In the genomic region with DNA sequence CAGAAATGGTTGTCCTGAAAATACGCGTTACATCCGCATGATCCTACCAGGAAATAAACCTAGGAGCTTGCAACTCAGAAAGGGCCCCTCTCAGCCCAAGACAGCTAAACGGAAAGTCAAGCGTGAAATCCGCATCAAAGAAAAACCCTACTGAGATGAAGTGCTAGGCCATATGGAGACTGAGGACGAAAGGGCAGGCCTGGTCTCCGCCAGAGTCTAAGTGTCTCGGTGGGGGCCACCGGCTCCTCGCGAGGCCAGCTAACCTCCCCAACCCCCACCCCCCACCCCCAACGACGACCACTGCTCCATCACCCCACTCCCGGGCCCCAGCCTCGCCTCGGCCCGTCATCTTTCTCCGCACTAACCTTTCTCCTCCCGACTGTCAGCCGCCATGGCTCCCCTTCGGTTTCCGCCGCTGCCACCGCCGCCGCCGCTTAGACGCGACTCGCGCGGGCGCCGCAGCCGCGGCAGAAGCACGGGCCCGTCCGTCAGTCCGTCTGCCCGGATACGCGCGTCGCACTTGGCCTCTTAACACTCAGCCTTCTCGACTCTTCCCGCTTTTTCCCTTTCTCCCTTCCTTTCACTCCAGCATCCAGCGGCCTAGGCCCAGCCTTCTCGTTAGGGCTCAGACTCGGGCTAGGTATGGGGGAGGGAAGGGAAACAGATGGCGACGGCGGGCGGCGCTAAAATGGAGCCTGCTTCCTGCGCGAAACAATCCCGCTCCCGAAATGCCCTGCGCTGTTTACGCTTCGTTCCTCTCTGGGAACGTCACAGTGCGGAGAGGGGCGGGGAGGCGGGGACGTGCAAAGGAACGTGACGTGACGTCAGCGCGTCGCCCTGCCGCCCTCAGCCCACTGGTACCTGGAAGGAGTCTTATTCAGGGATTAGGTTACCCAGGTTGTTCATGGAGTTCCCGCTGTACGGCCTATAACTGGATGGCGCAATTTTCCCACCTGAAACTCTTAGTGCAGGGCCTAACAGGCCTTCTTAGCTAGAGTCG, we compare ENCODE assay signal across 1 cellular context.
TF ChIP-seq lines count a peak whose summit lies in the region.

A gene (minus strand): TSS at position 730 of the 1,000 bp plus-strand sequence. CDS start 337 bp downstream, at position 393.

TF ChIP-seq in HepG2, 621 proteins besides CTCF, POLR2A, EP300 and RAD21 (continued from another document and continues in another):
- TF ChIP-seq, protein P1, sequence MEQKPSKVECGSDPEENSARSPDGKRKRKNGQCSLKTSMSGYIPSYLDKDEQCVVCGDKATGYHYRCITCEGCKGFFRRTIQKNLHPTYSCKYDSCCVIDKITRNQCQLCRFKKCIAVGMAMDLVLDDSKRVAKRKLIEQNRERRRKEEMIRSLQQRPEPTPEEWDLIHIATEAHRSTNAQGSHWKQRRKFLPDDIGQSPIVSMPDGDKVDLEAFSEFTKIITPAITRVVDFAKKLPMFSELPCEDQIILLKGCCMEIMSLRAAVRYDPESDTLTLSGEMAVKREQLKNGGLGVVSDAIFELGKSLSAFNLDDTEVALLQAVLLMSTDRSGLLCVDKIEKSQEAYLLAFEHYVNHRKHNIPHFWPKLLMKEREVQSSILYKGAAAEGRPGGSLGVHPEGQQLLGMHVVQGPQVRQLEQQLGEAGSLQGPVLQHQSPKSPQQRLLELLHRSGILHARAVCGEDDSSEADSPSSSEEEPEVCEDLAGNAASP (CRISPR knock-in tag; IDR thresholded peaks at IDR 0.05; ENCODE audit: borderline replicate concordance), result peak; percentile 14; the same call in 1 of the 2 replicates
- no peak for TF ChIP-seq ZNF335 (CRISPR knock-in tag; IDR thresholded peaks at IDR 0.05)
- TF ChIP-seq FOXA3 (CRISPR knock-in tag; IDR thresholded peaks at IDR 0.05), result peak; percentile 98
- TF ChIP-seq GFI1 (CRISPR knock-in tag; IDR thresholded peaks at IDR 0.05; ENCODE audit: borderline replicate concordance), result peak; percentile 78
- TF ChIP-seq CREB1 (IDR thresholded peaks at IDR 0.05), result peak; percentile 99
- TF ChIP-seq CREB1 (CRISPR knock-in tag; IDR thresholded peaks at IDR 0.05), result peak; percentile 98
- no peak; the same call in 1 of the 2 replicates for TF ChIP-seq ZNF614 (CRISPR knock-in tag; IDR thresholded peaks at IDR 0.05; ENCODE audit: borderline replicate concordance)
- TF ChIP-seq PAWR (CRISPR knock-in tag; IDR thresholded peaks at IDR 0.05; ENCODE audit: borderline replicate concordance), result 0 out of 2 replicates have a peak, but pooled peaks have one; percentile 31
- no peak for TF ChIP-seq NCOA5 (CRISPR knock-in tag; IDR thresholded peaks at IDR 0.05)
- TF ChIP-seq, protein P2, sequence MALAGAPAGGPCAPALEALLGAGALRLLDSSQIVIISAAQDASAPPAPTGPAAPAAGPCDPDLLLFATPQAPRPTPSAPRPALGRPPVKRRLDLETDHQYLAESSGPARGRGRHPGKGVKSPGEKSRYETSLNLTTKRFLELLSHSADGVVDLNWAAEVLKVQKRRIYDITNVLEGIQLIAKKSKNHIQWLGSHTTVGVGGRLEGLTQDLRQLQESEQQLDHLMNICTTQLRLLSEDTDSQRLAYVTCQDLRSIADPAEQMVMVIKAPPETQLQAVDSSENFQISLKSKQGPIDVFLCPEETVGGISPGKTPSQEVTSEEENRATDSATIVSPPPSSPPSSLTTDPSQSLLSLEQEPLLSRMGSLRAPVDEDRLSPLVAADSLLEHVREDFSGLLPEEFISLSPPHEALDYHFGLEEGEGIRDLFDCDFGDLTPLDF (CRISPR knock-in tag; IDR thresholded peaks at IDR 0.05), result peak; percentile 73; the same call in 1 of the 2 replicates
- TF ChIP-seq ZNF7 (CRISPR knock-in tag; IDR thresholded peaks at IDR 0.05), result no peak
- TF ChIP-seq, protein P3, sequence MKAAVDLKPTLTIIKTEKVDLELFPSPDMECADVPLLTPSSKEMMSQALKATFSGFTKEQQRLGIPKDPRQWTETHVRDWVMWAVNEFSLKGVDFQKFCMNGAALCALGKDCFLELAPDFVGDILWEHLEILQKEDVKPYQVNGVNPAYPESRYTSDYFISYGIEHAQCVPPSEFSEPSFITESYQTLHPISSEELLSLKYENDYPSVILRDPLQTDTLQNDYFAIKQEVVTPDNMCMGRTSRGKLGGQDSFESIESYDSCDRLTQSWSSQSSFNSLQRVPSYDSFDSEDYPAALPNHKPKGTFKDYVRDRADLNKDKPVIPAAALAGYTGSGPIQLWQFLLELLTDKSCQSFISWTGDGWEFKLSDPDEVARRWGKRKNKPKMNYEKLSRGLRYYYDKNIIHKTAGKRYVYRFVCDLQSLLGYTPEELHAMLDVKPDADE (CRISPR knock-in tag; IDR thresholded peaks at IDR 0.05), result no peak
- no peak for TF ChIP-seq ELF4 (CRISPR knock-in tag; IDR thresholded peaks at IDR 0.05; ENCODE audit: borderline replicate concordance)
- no peak for TF ChIP-seq ZNF83 (CRISPR knock-in tag; IDR thresholded peaks at IDR 0.05; ENCODE audit: borderline replicate concordance)
- TF ChIP-seq, protein P4, sequence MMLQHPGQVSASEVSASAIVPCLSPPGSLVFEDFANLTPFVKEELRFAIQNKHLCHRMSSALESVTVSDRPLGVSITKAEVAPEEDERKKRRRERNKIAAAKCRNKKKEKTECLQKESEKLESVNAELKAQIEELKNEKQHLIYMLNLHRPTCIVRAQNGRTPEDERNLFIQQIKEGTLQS (CRISPR knock-in tag; IDR thresholded peaks at IDR 0.05), result no peak
- peak; percentile 87; the same call in 1 of the 2 replicates for TF ChIP-seq ZNF891 (CRISPR knock-in tag; IDR thresholded peaks at IDR 0.05)
- TF ChIP-seq ZFP36L2 (CRISPR knock-in tag; IDR thresholded peaks at IDR 0.05), result no peak
- TF ChIP-seq DPF2 (CRISPR knock-in tag; IDR thresholded peaks at IDR 0.05; ENCODE audit: borderline replicate concordance, low read depth), result peak; percentile 74; the same call in 1 of the 2 replicates
- TF ChIP-seq NFKBIZ (CRISPR knock-in tag; IDR thresholded peaks at IDR 0.05), result no peak
- peak; percentile 72; the same call in 1 of the 2 replicates for TF ChIP-seq ZSCAN31 (CRISPR knock-in tag; IDR thresholded peaks at IDR 0.05; ENCODE audit: low read depth)
- no peak for TF ChIP-seq NFATC3 (CRISPR knock-in tag; IDR thresholded peaks at IDR 0.05)
- TF ChIP-seq ZSCAN22 (CRISPR knock-in tag; IDR thresholded peaks at IDR 0.05), result 0 out of 2 replicates have a peak, but pooled peaks have one; percentile 56
- TF ChIP-seq, protein P5, sequence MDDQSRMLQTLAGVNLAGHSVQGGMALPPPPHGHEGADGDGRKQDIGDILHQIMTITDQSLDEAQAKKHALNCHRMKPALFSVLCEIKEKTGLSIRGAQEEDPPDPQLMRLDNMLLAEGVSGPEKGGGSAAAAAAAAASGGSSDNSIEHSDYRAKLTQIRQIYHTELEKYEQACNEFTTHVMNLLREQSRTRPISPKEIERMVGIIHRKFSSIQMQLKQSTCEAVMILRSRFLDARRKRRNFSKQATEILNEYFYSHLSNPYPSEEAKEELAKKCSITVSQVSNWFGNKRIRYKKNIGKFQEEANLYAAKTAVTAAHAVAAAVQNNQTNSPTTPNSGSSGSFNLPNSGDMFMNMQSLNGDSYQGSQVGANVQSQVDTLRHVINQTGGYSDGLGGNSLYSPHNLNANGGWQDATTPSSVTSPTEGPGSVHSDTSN (CRISPR knock-in tag; IDR thresholded peaks at IDR 0.05; ENCODE audit: borderline replicate concordance), result no peak
- TF ChIP-seq DMAP1 (CRISPR knock-in tag; IDR thresholded peaks at IDR 0.05), result peak; percentile 90
- TF ChIP-seq SMAD1 (CRISPR knock-in tag; IDR thresholded peaks at IDR 0.05; ENCODE audit: borderline replicate concordance, low read depth), result no peak
- TF ChIP-seq ZNF570 (CRISPR knock-in tag; IDR thresholded peaks at IDR 0.05; ENCODE audit: borderline replicate concordance), result 0 out of 2 replicates have a peak, but pooled peaks have one; percentile 86
- peak; percentile 68 for TF ChIP-seq TOPORS (CRISPR knock-in tag; IDR thresholded peaks at IDR 0.05)
- TF ChIP-seq, protein P6, sequence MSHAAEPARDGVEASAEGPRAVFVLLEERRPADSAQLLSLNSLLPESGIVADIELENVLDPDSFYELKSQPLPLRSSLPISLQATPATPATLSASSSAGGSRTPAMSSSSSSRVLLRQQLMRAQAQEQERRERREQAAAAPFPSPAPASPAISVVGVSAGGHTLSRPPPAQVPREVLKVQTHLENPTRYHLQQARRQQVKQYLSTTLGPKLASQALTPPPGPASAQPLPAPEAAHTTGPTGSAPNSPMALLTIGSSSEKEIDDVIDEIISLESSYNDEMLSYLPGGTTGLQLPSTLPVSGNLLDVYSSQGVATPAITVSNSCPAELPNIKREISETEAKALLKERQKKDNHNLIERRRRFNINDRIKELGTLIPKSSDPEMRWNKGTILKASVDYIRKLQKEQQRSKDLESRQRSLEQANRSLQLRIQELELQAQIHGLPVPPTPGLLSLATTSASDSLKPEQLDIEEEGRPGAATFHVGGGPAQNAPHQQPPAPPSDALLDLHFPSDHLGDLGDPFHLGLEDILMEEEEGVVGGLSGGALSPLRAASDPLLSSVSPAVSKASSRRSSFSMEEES (CRISPR knock-in tag; IDR thresholded peaks at IDR 0.05), result peak; percentile 57; the same call in 1 of the 2 replicates
- TF ChIP-seq HNRNPH1 (optimal IDR thresholded peaks at IDR 0.05; ENCODE audit: low read depth, low read length), result peak; percentile 54
- peak; percentile 59; the same call in 1 of the 2 replicates for TF ChIP-seq NFRKB (IDR thresholded peaks at IDR 0.05)
- TF ChIP-seq, protein P7, sequence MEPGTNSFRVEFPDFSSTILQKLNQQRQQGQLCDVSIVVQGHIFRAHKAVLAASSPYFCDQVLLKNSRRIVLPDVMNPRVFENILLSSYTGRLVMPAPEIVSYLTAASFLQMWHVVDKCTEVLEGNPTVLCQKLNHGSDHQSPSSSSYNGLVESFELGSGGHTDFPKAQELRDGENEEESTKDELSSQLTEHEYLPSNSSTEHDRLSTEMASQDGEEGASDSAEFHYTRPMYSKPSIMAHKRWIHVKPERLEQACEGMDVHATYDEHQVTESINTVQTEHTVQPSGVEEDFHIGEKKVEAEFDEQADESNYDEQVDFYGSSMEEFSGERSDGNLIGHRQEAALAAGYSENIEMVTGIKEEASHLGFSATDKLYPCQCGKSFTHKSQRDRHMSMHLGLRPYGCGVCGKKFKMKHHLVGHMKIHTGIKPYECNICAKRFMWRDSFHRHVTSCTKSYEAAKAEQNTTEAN (CRISPR knock-in tag; conservative IDR thresholded peaks at IDR 0.05), result no peak
- TF ChIP-seq HNF4G (IDR thresholded peaks at IDR 0.05; ENCODE audit: borderline replicate concordance, low read depth, low read length), result no peak
- TF ChIP-seq HNF4G (CRISPR knock-in tag; IDR thresholded peaks at IDR 0.05; ENCODE audit: borderline replicate concordance, low read depth), result peak; percentile 54; the same call in 1 of the 2 replicates
- no peak; the same call in 1 of the 2 replicates for TF ChIP-seq SOX13 (IDR thresholded peaks at IDR 0.05)
- peak in 1 of 2 experiments; percentile 63; a peak in 1 of 4 replicates for TF ChIP-seq SOX13 (CRISPR knock-in tag; conservative IDR thresholded peaks at IDR 0.05 in 1 of 2, IDR thresholded peaks at IDR 0.05 in 1 of 2)
- no peak for TF ChIP-seq FLYWCH1 (CRISPR knock-in tag; IDR thresholded peaks at IDR 0.05)
- TF ChIP-seq, protein P8, sequence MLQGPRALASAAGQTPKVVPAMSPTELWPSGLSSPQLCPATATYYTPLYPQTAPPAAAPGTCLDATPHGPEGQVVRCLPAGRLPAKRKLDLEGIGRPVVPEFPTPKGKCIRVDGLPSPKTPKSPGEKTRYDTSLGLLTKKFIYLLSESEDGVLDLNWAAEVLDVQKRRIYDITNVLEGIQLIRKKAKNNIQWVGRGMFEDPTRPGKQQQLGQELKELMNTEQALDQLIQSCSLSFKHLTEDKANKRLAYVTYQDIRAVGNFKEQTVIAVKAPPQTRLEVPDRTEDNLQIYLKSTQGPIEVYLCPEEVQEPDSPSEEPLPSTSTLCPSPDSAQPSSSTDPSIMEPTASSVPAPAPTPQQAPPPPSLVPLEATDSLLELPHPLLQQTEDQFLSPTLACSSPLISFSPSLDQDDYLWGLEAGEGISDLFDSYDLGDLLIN (CRISPR knock-in tag; IDR thresholded peaks at IDR 0.05; ENCODE audit: borderline replicate concordance), result no peak
- no peak for TF ChIP-seq ZNF703 (CRISPR knock-in tag; IDR thresholded peaks at IDR 0.05; ENCODE audit: borderline replicate concordance)
- TF ChIP-seq, protein P9, sequence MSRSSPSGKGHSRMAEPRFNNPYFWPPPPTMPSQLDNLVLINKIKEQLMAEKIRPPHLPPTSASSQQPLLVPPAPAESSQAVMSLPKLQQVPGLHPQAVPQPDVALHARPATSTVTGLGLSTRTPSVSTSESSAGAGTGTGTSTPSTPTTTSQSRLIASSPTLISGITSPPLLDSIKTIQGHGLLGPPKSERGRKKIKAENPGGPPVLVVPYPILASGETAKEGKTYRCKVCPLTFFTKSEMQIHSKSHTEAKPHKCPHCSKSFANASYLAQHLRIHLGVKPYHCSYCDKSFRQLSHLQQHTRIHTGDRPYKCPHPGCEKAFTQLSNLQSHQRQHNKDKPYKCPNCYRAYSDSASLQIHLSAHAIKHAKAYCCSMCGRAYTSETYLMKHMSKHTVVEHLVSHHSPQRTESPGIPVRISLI (CRISPR knock-in tag; IDR thresholded peaks at IDR 0.05; ENCODE audit: borderline replicate concordance), result peak; percentile 51; the same call in 1 of the 2 replicates
- no peak for TF ChIP-seq ATRX (CRISPR knock-in tag; IDR thresholded peaks at IDR 0.05; ENCODE audit: borderline replicate concordance)
- TF ChIP-seq ZFP62 (CRISPR knock-in tag; IDR thresholded peaks at IDR 0.05), result no peak
- no peak for TF ChIP-seq STAT5B (CRISPR knock-in tag; IDR thresholded peaks at IDR 0.05)
- TF ChIP-seq TSC22D2 (CRISPR knock-in tag; IDR thresholded peaks at IDR 0.05; ENCODE audit: borderline replicate concordance), result 0 out of 2 replicates have a peak, but pooled peaks have one; percentile 10
- no peak for TF ChIP-seq MAFG (CRISPR knock-in tag; IDR thresholded peaks at IDR 0.05)
- TF ChIP-seq FIP1L1 (IDR thresholded peaks at IDR 0.05; ENCODE audit: borderline replicate concordance, insufficient read depth, low read depth, low read length), result no peak
- TF ChIP-seq, protein P10, sequence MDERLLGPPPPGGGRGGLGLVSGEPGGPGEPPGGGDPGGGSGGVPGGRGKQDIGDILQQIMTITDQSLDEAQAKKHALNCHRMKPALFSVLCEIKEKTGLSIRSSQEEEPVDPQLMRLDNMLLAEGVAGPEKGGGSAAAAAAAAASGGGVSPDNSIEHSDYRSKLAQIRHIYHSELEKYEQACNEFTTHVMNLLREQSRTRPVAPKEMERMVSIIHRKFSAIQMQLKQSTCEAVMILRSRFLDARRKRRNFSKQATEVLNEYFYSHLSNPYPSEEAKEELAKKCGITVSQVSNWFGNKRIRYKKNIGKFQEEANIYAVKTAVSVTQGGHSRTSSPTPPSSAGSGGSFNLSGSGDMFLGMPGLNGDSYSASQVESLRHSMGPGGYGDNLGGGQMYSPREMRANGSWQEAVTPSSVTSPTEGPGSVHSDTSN (CRISPR knock-in tag; IDR thresholded peaks at IDR 0.05), result no peak
- no peak for TF ChIP-seq SP2 (CRISPR knock-in tag; IDR thresholded peaks at IDR 0.05)
- no peak for TF ChIP-seq ZNF292 (CRISPR knock-in tag; IDR thresholded peaks at IDR 0.05; ENCODE audit: borderline replicate concordance, low read depth)
